Comparison of ENCODE assay signal across 22 cellular contexts in the genomic region with DNA sequence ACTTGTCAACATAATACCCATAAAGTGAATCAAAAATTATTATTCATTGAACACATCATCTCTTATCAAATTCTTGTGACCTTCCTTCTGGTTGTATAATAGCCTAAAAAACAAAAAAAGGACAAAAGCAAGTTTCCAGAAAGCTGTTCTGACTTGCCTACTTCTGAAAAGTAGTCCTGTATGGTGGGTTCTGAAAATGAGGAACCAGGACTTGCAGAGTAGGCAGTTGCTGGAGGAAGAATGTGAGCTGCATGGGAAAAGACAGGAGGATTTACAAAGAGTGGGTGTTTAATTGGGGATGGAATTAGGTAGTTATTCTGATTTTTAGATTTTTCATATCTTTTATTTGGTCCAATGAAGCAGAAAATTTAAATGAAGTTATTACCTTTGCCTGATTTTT.
DNase-seq lines count a peak whose midpoint lies in the region; ATAC-seq and TF ChIP-seq lines count a peak whose summit lies in the region.
"Had no signal": no experiment of that assay in that cellular context is flagged by ENCODE, and none has a peak within 500 bp of the region (broad histone marks: within the 10 kb centered on the region; RNA-seq: fewer than 3 reads in every experiment).

No MANE protein-coding gene starts in this region.

- DNase-seq in GM12865 (ENCODE audit: low read depth) = peak; percentile 40
- peak; percentile 56 for DNase-seq in RPMI8226
- no peak for DNase-seq in caudate nucleus (lab: John Stamatoyannopoulos, UW)
- no peak for DNase-seq in anterior cingulate cortex (lab: John Stamatoyannopoulos, UW)
- DNase-seq: Caco-2; immature natural killer cell; naive B cell; NCI-H1092; NCI-H2081; NCI-H510A; pancreas; sigmoid colon; SJCRH30; stimulated activated naive CD4-positive, alpha-beta T cell treated with Interleukin-2 at 50 U/mL for 16 hours had no signal

- no peaks in the 10 kb centered on the region for H3K4me1 ChIP-seq in muscle layer of duodenum (ENCODE audit: control insufficient read depth in 1 of 2, insufficient read depth in 2 of 2, low read length in 2 of 2)
- H3K4me1 ChIP-seq: Caco-2, pancreas, sigmoid colon, SJCRH30 had no signal

- ATAC-seq in GM21529 (IDR thresholded peaks at IDR 0.05; ENCODE audit: unreplicated experiment) (peak; percentile 59), GM19463 (IDR thresholded peaks at IDR 0.05; ENCODE audit: unreplicated experiment) (no peak)
- ATAC-seq: activated CD4-positive, CD25-positive, alpha-beta regulatory T cell treated with anti-CD3 and anti-CD28 coated beads, Interleukin-2, amount 50 U/mL, for 24 hours; activated naive CD4-positive, alpha-beta T cell treated with anti-CD3 and anti-CD28 coated beads, Interleukin-2, amount 50 U/mL, for 72 hours had no signal

- H3K27me3 ChIP-seq in muscle layer of duodenum (ENCODE audit: low read depth, low read length) = no peaks in the 10 kb centered on the region
- H3K27me3 ChIP-seq: pancreas, sigmoid colon, SJCRH30, tibial nerve had no signal

- no peak overlapping the region for H3K4me3 ChIP-seq in GM12865 (ENCODE audit: low read depth, low read length)
- H3K4me3 ChIP-seq in muscle layer of duodenum (ENCODE audit: low read depth in 1 of 2, low read length in 2 of 2) = no peak overlapping the region
- H3K4me3 ChIP-seq: coronary artery, lung, pancreas, SJCRH30, tibial nerve had no signal

- no peaks in the 10 kb centered on the region for H3K9me3 ChIP-seq in muscle layer of duodenum (ENCODE audit: control insufficient read depth in 1 of 2, low read length in 2 of 2)
- H3K9me3 ChIP-seq: Caco-2, pancreas, sigmoid colon, SJCRH30, tibial nerve had no signal

- no peak for TF ChIP-seq CTCF in GM12865 (IDR thresholded peaks at IDR 0.05; ENCODE audit: insufficient read depth, low read depth, low read length, missing control alignments)

- peaks cover 0 to 31% of the 10 kb centered on the region in 2 donors for H3K36me3 ChIP-seq in muscle layer of duodenum (ENCODE audit: control insufficient read depth in 1 of 2, insufficient read depth in 2 of 2, low read length in 2 of 2)

- H3K27ac ChIP-seq in muscle layer of duodenum (ENCODE audit: low read length) = peak overlapping the region; percentile 32
- H3K27ac ChIP-seq in caudate nucleus (ENCODE audit: low read depth, low read length) = no peak overlapping the region
- H3K27ac ChIP-seq: pancreas, SJCRH30 had no signal

Comparison
In these comparisons a context has a peak if more than half of its experiments do, and no peak if none do; other contexts are left out.
1. DNase-seq: peak in GM12865 (single experiment) and RPMI8226 (single experiment); none in caudate nucleus (0 of 61) and anterior cingulate cortex (0 of 58).